26 cellular contexts compared by ENCODE assay signal in the genomic region with DNA sequence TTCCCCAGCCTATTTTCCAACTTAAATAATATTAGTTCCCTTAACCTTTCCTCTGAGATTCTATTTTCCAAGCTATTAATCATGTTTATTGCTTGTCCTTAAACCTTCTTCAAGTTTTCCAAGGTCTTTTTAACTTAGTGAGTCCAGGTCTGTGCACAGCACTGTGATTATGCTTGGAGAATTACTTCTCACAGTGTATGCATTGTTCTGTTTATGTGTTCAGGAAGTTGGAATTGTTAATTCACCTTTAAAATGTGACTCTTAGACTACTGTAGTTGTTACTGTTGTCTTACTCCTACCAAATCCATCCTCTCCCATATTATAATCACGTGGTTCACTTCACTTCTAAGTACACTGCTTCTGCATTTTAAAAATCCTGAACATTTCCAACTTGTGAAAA.
"Had no signal": no experiment of that assay in that cellular context is flagged by ENCODE, and none has a peak within 500 bp of the region (broad histone marks: within the 10 kb centered on the region; RNA-seq: fewer than 3 reads in every experiment).

No MANE protein-coding gene starts in this region.

- H3K4me3 ChIP-seq: adrenal gland, ascending aorta, lower lobe of right lung, neural progenitor cell, sigmoid colon, smooth muscle cell, stomach, suprapubic skin, tibial nerve had no signal

- H3K27ac Mint-ChIP-seq: activated naive CD8-positive, alpha-beta T cell; activated T-cell treated with anti-CD3 and anti-CD28 coated beads, Interleukin-2, amount 50 U/mL, for 24 hours; activated T-helper 17 cell treated with anti-CD3 and anti-CD28 coated beads, Interleukin-2, amount 50 U/mL, for 72 hours; dendritic cell treated with granulocyte-macrophage colony-stimulating factor and Interleukin-4, amounts not matched to agents 40 ng/mL and 50 ng/mL, for 4 days; naive thymus-derived CD4-positive, alpha-beta T cell; neural progenitor cell; stimulated activated memory B cell treated with anti-CD40 and anti-IgM and Interleukin-4, amounts not matched to agents 10 μg/mL and 1 μg/mL and 100 μg/mL, for 72 hours had no signal

- H3K36me3 ChIP-seq: adrenal gland, ascending aorta, brain microvascular endothelial cell, lower lobe of right lung, neural progenitor cell, sigmoid colon, stomach, suprapubic skin, tibial nerve, WERI-Rb-1 had no signal

- H3K9ac ChIP-seq: neural progenitor cell had no signal

- H3K36me3 Mint-ChIP-seq: activated naive CD8-positive, alpha-beta T cell; naive thymus-derived CD4-positive, alpha-beta T cell; neural progenitor cell; stimulated activated memory B cell treated with anti-CD40 and anti-IgM and Interleukin-4, amounts not matched to agents 10 μg/mL and 1 μg/mL and 100 μg/mL, for 72 hours had no signal

- H3K4me3 Mint-ChIP-seq: activated naive CD8-positive, alpha-beta T cell; activated T-cell treated with anti-CD3 and anti-CD28 coated beads, Interleukin-2, amount 50 U/mL, for 24 hours; activated T-helper 17 cell treated with anti-CD3 and anti-CD28 coated beads, Interleukin-2, amount 50 U/mL, for 72 hours; dendritic cell treated with granulocyte-macrophage colony-stimulating factor and Interleukin-4, amounts not matched to agents 40 ng/mL and 50 ng/mL, for 4 days; naive thymus-derived CD4-positive, alpha-beta T cell; neural progenitor cell; stimulated activated memory B cell treated with anti-CD40 and anti-IgM and Interleukin-4, amounts not matched to agents 10 μg/mL and 1 μg/mL and 100 μg/mL, for 72 hours had no signal

- H3K4me1 Mint-ChIP-seq: activated T-helper 17 cell treated with anti-CD3 and anti-CD28 coated beads, Interleukin-2, amount 50 U/mL, for 72 hours; naive thymus-derived CD4-positive, alpha-beta T cell; stimulated activated memory B cell treated with anti-CD40 and anti-IgM and Interleukin-4, amounts not matched to agents 10 μg/mL and 1 μg/mL and 100 μg/mL, for 72 hours had no signal

- H3K9me3 ChIP-seq: adrenal gland, ascending aorta, lower lobe of right lung, sigmoid colon, stomach, suprapubic skin, tibial nerve had no signal

- H3K27me3 Mint-ChIP-seq: activated naive CD8-positive, alpha-beta T cell; activated T-cell treated with anti-CD3 and anti-CD28 coated beads, Interleukin-2, amount 50 U/mL, for 24 hours; activated T-helper 17 cell treated with anti-CD3 and anti-CD28 coated beads, Interleukin-2, amount 50 U/mL, for 72 hours; dendritic cell treated with granulocyte-macrophage colony-stimulating factor and Interleukin-4, amounts not matched to agents 40 ng/mL and 50 ng/mL, for 4 days; naive thymus-derived CD4-positive, alpha-beta T cell; stimulated activated memory B cell treated with anti-CD40 and anti-IgM and Interleukin-4, amounts not matched to agents 10 μg/mL and 1 μg/mL and 100 μg/mL, for 72 hours had no signal

- H3K27me3 ChIP-seq: adrenal gland, ascending aorta, brain microvascular endothelial cell, foreskin keratinocyte, neural progenitor cell, sigmoid colon, stomach, suprapubic skin, tibial nerve had no signal

- H2AFZ ChIP-seq: neural progenitor cell had no signal

- H3K9me3 Mint-ChIP-seq: dendritic cell treated with granulocyte-macrophage colony-stimulating factor and Interleukin-4, amounts not matched to agents 40 ng/mL and 50 ng/mL, for 4 days; neural progenitor cell; stimulated activated memory B cell treated with anti-CD40 and anti-IgM and Interleukin-4, amounts not matched to agents 10 μg/mL and 1 μg/mL and 100 μg/mL, for 72 hours had no signal

- DNase-seq: activated CD8-positive, alpha-beta memory T cell treated with anti-CD3 and anti-CD28 coated beads for 24 hours; activated CD8-positive, alpha-beta memory T cell treated with anti-CD3 and anti-CD28 coated beads, Interleukin-2, amount 50 U/mL, for 4 hours; activated naive CD4-positive, alpha-beta T cell; activated T-cell treated with anti-CD3 and anti-CD28 coated beads, Interleukin-2, amount 50 U/mL, for 24 hours; adrenal gland; brain microvascular endothelial cell; caudate nucleus; effector CD8-positive, alpha-beta T cell; foreskin keratinocyte; lower lobe of right lung; mesendoderm; naive thymus-derived CD4-positive, alpha-beta T cell; sigmoid colon; stimulated activated CD4-positive, alpha-beta T cell treated with anti-CD3 and anti-CD28 coated beads, Interleukin-15, amount 100 ng/mL, for 24 hours; stomach; WERI-Rb-1 had no signal

- H3K4me1 ChIP-seq: adrenal gland, ascending aorta, foreskin keratinocyte, lower lobe of right lung, neural progenitor cell, sigmoid colon, stomach, suprapubic skin, tibial nerve had no signal

- H3K4me2 ChIP-seq: neural progenitor cell, smooth muscle cell had no signal

- H3K27ac ChIP-seq: adrenal gland, ascending aorta, brain microvascular endothelial cell, foreskin keratinocyte, lower lobe of right lung, neural progenitor cell, sigmoid colon, stomach, suprapubic skin, tibial nerve, WERI-Rb-1 had no signal

- FAIRE-seq: keratinocyte had no signal
